8 cellular contexts compared by ENCODE assay signal in genomic region chr22:28882545-28882877, GRCh38. TPM values are rescaled to one million over a fixed set of nuclear protein-coding genes. Genes with fewer than 3 reads are reported as not detected.
A peak's percentile ranks its signal among the peaks of the same experiment; 100 is the strongest.
DNase-seq lines count a peak whose midpoint lies in the region; ATAC-seq, FAIRE-seq and TF ChIP-seq lines count a peak whose summit lies in the region.

No MANE protein-coding gene starts in this region.

- FAIRE-seq in small intestine (lab: Jason Lieb, UNC) = no peak

- H3K27ac ChIP-seq in small intestine (ENCODE audit: low read depth in 1 of 2, low read length in 1 of 2) = peak overlapping the region in 1 of 2 donors; percentile 68

- no peaks in the 10 kb centered on the region for H3K9me3 Mint-ChIP-seq in activated naive CD8-positive, alpha-beta T cell (ENCODE audit: low read depth)

- H3K4me1 ChIP-seq in iPS-15b (ENCODE audit: control insufficient read depth, insufficient read depth, low read length) (peaks cover 8% of the 10 kb centered on the region), small intestine (ENCODE audit: control insufficient read depth in 2 of 2, insufficient read depth in 1 of 2, low read depth in 1 of 2, low read length in 1 of 2) (peaks cover 0 to 6% of the 10 kb centered on the region in 2 donors)

- TF ChIP-seq CTCF in AG10803 (conservative IDR thresholded peaks at IDR 0.05; ENCODE audit: low read length) = no peak

- H3K9me3 ChIP-seq in iPS-15b (ENCODE audit: control insufficient read depth, insufficient read depth, low read length) = no peaks in the 10 kb centered on the region
- H3K9me3 ChIP-seq in small intestine (ENCODE audit: control insufficient read depth, low read depth) = no peaks in the 10 kb centered on the region

- H3K36me3 Mint-ChIP-seq in activated naive CD8-positive, alpha-beta T cell = peaks cover 2% of the 10 kb centered on the region

- H3K27me3 ChIP-seq in iPS-15b (ENCODE audit: control insufficient read depth, insufficient read depth, low read length) (no peaks in the 10 kb centered on the region), small intestine (ENCODE audit: control insufficient read depth in 2 of 2, insufficient read depth in 2 of 2, low read length in 2 of 2) (no peaks in the 10 kb centered on the region)

- no peak for DNase-seq in AG10803 (ENCODE audit: low read depth)
- peak; percentile 42 for DNase-seq in HuH-7 (ENCODE audit: low spot score)
- peak; percentile 38 for DNase-seq in stimulated activated CD8-positive, alpha-beta memory T cell treated with anti-CD3 and anti-CD28 coated beads, Interleukin-4, amount 100 ng/mL, for 48 hours
- DNase-seq in small intestine = no peak

- H3K9ac ChIP-seq in iPS-15b (ENCODE audit: low read depth, low read length) = peak overlapping the region; percentile 4

- H3K27ac Mint-ChIP-seq in activated naive CD8-positive, alpha-beta T cell = peak overlapping the region; percentile 68

- 3 to 7% (median 5%) methylated on average over 5 of the region's 5 CpGs for WGBS in small intestine, 3 donors

- H3K27me3 Mint-ChIP-seq in activated naive CD8-positive, alpha-beta T cell = peaks cover 9% of the 10 kb centered on the region

- peak overlapping the region; percentile 85 for H3K4me3 Mint-ChIP-seq in activated naive CD8-positive, alpha-beta T cell

- peak overlapping the region; percentile 79 for H3K4me3 ChIP-seq in AG10803 (ENCODE audit: low read length)
- H3K4me3 ChIP-seq in iPS-15b (ENCODE audit: low read depth, low read length) = peak overlapping the region; percentile 77
- peak overlapping the region in 1 of 2 donors; percentile 49 for H3K4me3 ChIP-seq in small intestine (ENCODE audit: low read depth in 1 of 2, low read length in 2 of 2)

- no peak for ATAC-seq in activated CD4-positive, CD25-positive, alpha-beta regulatory T cell treated with anti-CD3 and anti-CD28 coated beads, Interleukin-2, amount 50 U/mL, for 24 hours
- no peak for ATAC-seq in HG03342 (IDR thresholded peaks at IDR 0.05; ENCODE audit: unreplicated experiment)

- H3K4me1 Mint-ChIP-seq in activated naive CD8-positive, alpha-beta T cell (ENCODE audit: low read depth) = peaks cover 19% of the 10 kb centered on the region

- no peaks in the 10 kb centered on the region for H3K36me3 ChIP-seq in iPS-15b (ENCODE audit: control insufficient read depth, insufficient read depth, low read length)
- H3K36me3 ChIP-seq in small intestine (ENCODE audit: control insufficient read depth in 2 of 2, insufficient read depth in 2 of 2, low read length in 2 of 2) = no peaks in the 10 kb centered on the region

RNA-seq across cellular contexts. Expression of gene ZNRF3, which starts 0.9 kb away (rescaled TPM):
- 1 to 10 TPM in 1 of 3 donors, under 1 TPM in 2; 0.22 to 7.7 (median 0.81) TPM for polyA plus RNA-seq in small intestine

Comparison
In these comparisons a context has a peak if more than half of its experiments do, and no peak if none do; other contexts are left out.
1. DNase-seq: peak in HuH-7 (single experiment) and stimulated activated CD8-positive, alpha-beta memory T cell treated with anti-CD3 and anti-CD28 coated beads, Interleukin-4, amount 100 ng/mL, for 48 hours (single experiment); none in AG10803 (single experiment) and small intestine (single experiment).